In genomic region chr10:93416824-93417223, GRCh38 we compare ENCODE assay signal across 16 cellular contexts.
"Had no signal": no experiment of that assay in that cellular context is flagged by ENCODE, and none has a peak within 500 bp of the region (broad histone marks: within the 10 kb centered on the region; RNA-seq: fewer than 3 reads in every experiment).

No MANE protein-coding gene starts in this region.

- H3K4me3 Mint-ChIP-seq: activated CD8-positive, alpha-beta T cell treated with anti-CD3 and anti-CD28 coated beads, Interleukin-2, amount 10 ng/mL, durations not matched to agents 7 days and 5 days; activated naive CD4-positive, alpha-beta T cell treated with anti-CD3 and anti-CD28 coated beads for 36 hours; activated naive CD8-positive, alpha-beta T cell; activated T-cell treated with anti-CD3 and anti-CD28 coated beads, Interleukin-2, amount 50 U/mL, for 4 hours; activated T-helper 17 cell treated with anti-CD3 and anti-CD28 coated beads, Interleukin-2, amount 50 U/mL, for 72 hours; T-helper 1 cell treated with Interleukin-12 subunit alpha and Interleukin-12 subunit beta and Interleukin-4 antibody, amounts not matched to agents 30 μg/mL and 1 μg/mL, for 36 hours had no signal

- DNase-seq: activated CD4-positive, alpha-beta T cell treated with anti-CD3 and anti-CD28 coated beads for 48 hours; activated CD4-positive, alpha-beta T cell treated with anti-CD3 and anti-CD28 coated beads, Interleukin-2, amount 50 U/mL, for 4 hours; activated CD8-positive, alpha-beta T cell treated with anti-CD3 and anti-CD28 coated beads, Interleukin-2, amount 10 ng/mL, durations not matched to agents 7 days and 5 days; activated gamma-delta T cell; activated naive CD4-positive, alpha-beta T cell treated with anti-CD3 and anti-CD28 coated beads for 36 hours; activated T-cell treated with anti-CD3 and anti-CD28 coated beads, Interleukin-2, amount 50 U/mL, for 4 hours; MG63; MV-4-11; NCI-H1417 treated with DMSO at 0.1 percent for 48 hours; NCI-H510A; NCI-H526 treated with DMSO at 0.1 percent for 48 hours; SHP77 treated with DMSO at 0.1 percent for 48 hours had no signal

- H3K36me3 Mint-ChIP-seq: activated naive CD8-positive, alpha-beta T cell had no signal

- H3K27ac Mint-ChIP-seq: activated CD8-positive, alpha-beta T cell treated with anti-CD3 and anti-CD28 coated beads, Interleukin-2, amount 10 ng/mL, durations not matched to agents 7 days and 5 days; activated naive CD4-positive, alpha-beta T cell treated with anti-CD3 and anti-CD28 coated beads for 36 hours; activated naive CD8-positive, alpha-beta T cell; activated T-helper 17 cell treated with anti-CD3 and anti-CD28 coated beads, Interleukin-2, amount 50 U/mL, for 72 hours; T-helper 1 cell treated with Interleukin-12 subunit alpha and Interleukin-12 subunit beta and Interleukin-4 antibody, amounts not matched to agents 30 μg/mL and 1 μg/mL, for 36 hours had no signal

- H3K4me3 ChIP-seq: MG63 had no signal

- H3K27me3 Mint-ChIP-seq: activated naive CD8-positive, alpha-beta T cell; activated T-helper 17 cell treated with anti-CD3 and anti-CD28 coated beads, Interleukin-2, amount 50 U/mL, for 72 hours had no signal

- H3K27me3 ChIP-seq: MG63 had no signal

- H3K9me3 Mint-ChIP-seq: activated naive CD4-positive, alpha-beta T cell treated with anti-CD3 and anti-CD28 coated beads for 36 hours; activated T-cell treated with anti-CD3 and anti-CD28 coated beads, Interleukin-2, amount 50 U/mL, for 4 hours; T-helper 1 cell treated with Interleukin-12 subunit alpha and Interleukin-12 subunit beta and Interleukin-4 antibody, amounts not matched to agents 30 μg/mL and 1 μg/mL, for 36 hours had no signal

- ATAC-seq: activated CD4-positive, CD25-positive, alpha-beta regulatory T cell treated with anti-CD3 and anti-CD28 coated beads, Interleukin-2, amount 50 U/mL, for 24 hours; activated CD8-positive, alpha-beta T cell treated with anti-CD3 and anti-CD28 coated beads, Interleukin-2, amount 10 ng/mL, durations not matched to agents 7 days and 5 days; activated T-cell treated with anti-CD3 and anti-CD28 coated beads, Interleukin-2, amount 50 U/mL, for 4 hours; activated T-helper 17 cell treated with anti-CD3 and anti-CD28 coated beads, Interleukin-2, amount 50 U/mL, for 72 hours had no signal

- H3K9me3 ChIP-seq: MG63 had no signal
